8 cellular contexts compared by ENCODE assay signal in genomic region chr5:42950466-42951168, GRCh38.
DNase-seq lines count a peak whose midpoint lies in the region; ATAC-seq and TF ChIP-seq lines count a peak whose summit lies in the region.

No MANE protein-coding gene starts in this region.

- H3K9me3 Mint-ChIP-seq in activated T-helper 1 cell treated with anti-CD3 and anti-CD28 coated beads, Interleukin-12 subunit alpha, Interleukin-12 subunit beta, Interleukin-2, Interleukin-4 antibody, amounts not matched to agents 30 ng/mL and 10 ng/mL and 1 ng/mL, durations not matched to agents 14 hours and 24 hours and 36 hours, result peaks cover 7% of the 10 kb centered on the region

- H3K27me3 Mint-ChIP-seq in activated T-helper 1 cell treated with anti-CD3 and anti-CD28 coated beads, Interleukin-12 subunit alpha, Interleukin-12 subunit beta, Interleukin-2, Interleukin-4 antibody, amounts not matched to agents 30 ng/mL and 10 ng/mL and 1 ng/mL, durations not matched to agents 14 hours and 24 hours and 36 hours (ENCODE audit: insufficient read depth), result peaks cover 8% of the 10 kb centered on the region

- peaks cover 19 to 40% (median 34%) of the 10 kb centered on the region in 10 experiments for H3K4me1 ChIP-seq in BLaER1 treated with 17β-estradiol and CSF1 and Interleukin-3, amounts not matched to agents 10 nM and 100 nM
- peaks cover 2% of the 10 kb centered on the region for H3K4me1 ChIP-seq in foreskin keratinocyte
- no peaks in the 10 kb centered on the region for H3K4me1 ChIP-seq in prostate gland (replicated peaks)
- no peaks in the 10 kb centered on the region for H3K4me1 ChIP-seq in uterus

- peak overlapping the region; percentile 52 to 79 (median 66) for H3K4me3 ChIP-seq in BLaER1 treated with 17β-estradiol and CSF1 and Interleukin-3, amounts not matched to agents 10 nM and 100 nM
- peak overlapping the region; percentile 29 to 39 for H3K4me3 ChIP-seq in prostate gland
- peak overlapping the region; percentile 10 to 49 for H3K4me3 ChIP-seq in uterus

- H3K36me3 Mint-ChIP-seq in activated T-helper 1 cell treated with anti-CD3 and anti-CD28 coated beads, Interleukin-12 subunit alpha, Interleukin-12 subunit beta, Interleukin-2, Interleukin-4 antibody, amounts not matched to agents 30 ng/mL and 10 ng/mL and 1 ng/mL, durations not matched to agents 14 hours and 24 hours and 36 hours (ENCODE audit: low read depth), result peaks cover 9% of the 10 kb centered on the region

- WGBS in prostate gland, result 2% methylated on average over 33 of the region's 36 CpGs

- peaks cover 38 to 87% (median 81%) of the 10 kb centered on the region in 11 experiments for H3K27me3 ChIP-seq in BLaER1 treated with 17β-estradiol and CSF1 and Interleukin-3, amounts not matched to agents 10 nM and 100 nM
- H3K27me3 ChIP-seq in foreskin keratinocyte (no peaks in the 10 kb centered on the region), prostate gland (replicated peaks; ENCODE audit: insufficient read depth) (peaks cover 18% of the 10 kb centered on the region), uterus (peaks cover 13 to 34% of the 10 kb centered on the region in 2 donors)

- H3K9me3 ChIP-seq in BLaER1 treated with 17β-estradiol and CSF1 and Interleukin-3, amounts not matched to agents 10 nM and 100 nM (replicated peaks in 1 of 11), result peaks cover 0 to 18% (median 10%) of the 10 kb centered on the region in 11 experiments; a peak in 11 of 22 replicates
- H3K9me3 ChIP-seq in prostate gland (no peaks in the 10 kb centered on the region), uterus (no peaks in the 10 kb centered on the region)

- H3K4me3 Mint-ChIP-seq in activated T-helper 1 cell treated with anti-CD3 and anti-CD28 coated beads, Interleukin-12 subunit alpha, Interleukin-12 subunit beta, Interleukin-2, Interleukin-4 antibody, amounts not matched to agents 30 ng/mL and 10 ng/mL and 1 ng/mL, durations not matched to agents 14 hours and 24 hours and 36 hours, result peak overlapping the region; percentile 87

- TF ChIP-seq POLR2A in prostate gland (IDR thresholded peaks at IDR 0.05) (peak; percentile 26), uterus (IDR thresholded peaks at IDR 0.05) (no peak)

- DNase-seq in RKO (ENCODE audit: low spot score) (peak; percentile 92), foreskin keratinocyte (peak; percentile 98 to 99), prostate gland (ENCODE audit: low spot score) (peak; percentile 85), uterus (peak; percentile 51 to 76)
- DNase-seq in activated T-helper 1 cell treated with anti-CD3 and anti-CD28 coated beads, Interleukin-12 subunit alpha, Interleukin-12 subunit beta, Interleukin-2, Interleukin-4 antibody, amounts not matched to agents 30 ng/mL and 10 ng/mL and 1 ng/mL, durations not matched to agents 14 hours and 24 hours and 36 hours (ENCODE audit: low spot score), result peak; percentile 60

- peak overlapping the region; percentile 44 to 87 (median 68); a peak in 21 of 22 replicates for H3K9ac ChIP-seq in BLaER1 treated with 17β-estradiol and CSF1 and Interleukin-3, amounts not matched to agents 10 nM and 100 nM

- H3K36me3 ChIP-seq in BLaER1 treated with 17β-estradiol and CSF1 and Interleukin-3, amounts not matched to agents 10 nM and 100 nM, result no peaks in the 10 kb centered on the region; a peak in 1 of 22 replicates
- H3K36me3 ChIP-seq in prostate gland (no peaks in the 10 kb centered on the region), uterus (no peaks in the 10 kb centered on the region)

- no peak for TF ChIP-seq CTCF in foreskin keratinocyte (conservative IDR thresholded peaks at IDR 0.05)
- TF ChIP-seq CTCF in prostate gland (IDR thresholded peaks at IDR 0.05), result peak in 1 of 4 experiments; percentile 10
- TF ChIP-seq CTCF in uterus (IDR thresholded peaks at IDR 0.05), result no peak

- H3K27ac Mint-ChIP-seq in activated T-helper 1 cell treated with anti-CD3 and anti-CD28 coated beads, Interleukin-12 subunit alpha, Interleukin-12 subunit beta, Interleukin-2, Interleukin-4 antibody, amounts not matched to agents 30 ng/mL and 10 ng/mL and 1 ng/mL, durations not matched to agents 14 hours and 24 hours and 36 hours, result peak overlapping the region; percentile 96

- H4K20me1 ChIP-seq in BLaER1 treated with 17β-estradiol and CSF1 and Interleukin-3, amounts not matched to agents 10 nM and 100 nM, result peaks cover 0 to 62% (median 51%) of the 10 kb centered on the region in 11 experiments; a peak in 19 of 22 replicates

- peaks cover 37% of the 10 kb centered on the region for H3K4me1 Mint-ChIP-seq in activated T-helper 1 cell treated with anti-CD3 and anti-CD28 coated beads, Interleukin-12 subunit alpha, Interleukin-12 subunit beta, Interleukin-2, Interleukin-4 antibody, amounts not matched to agents 30 ng/mL and 10 ng/mL and 1 ng/mL, durations not matched to agents 14 hours and 24 hours and 36 hours (ENCODE audit: low read depth)

- peak overlapping the region; percentile 44 to 86 (median 69); a peak in 21 of 22 replicates for H3K27ac ChIP-seq in BLaER1 treated with 17β-estradiol and CSF1 and Interleukin-3, amounts not matched to agents 10 nM and 100 nM
- H3K27ac ChIP-seq in foreskin keratinocyte (peak overlapping the region; percentile 60), prostate gland (peak overlapping the region; percentile 79 to 84), uterus (peak overlapping the region; percentile 74 to 81)

- intact Hi-C loops in activated T-helper 1 cell treated with anti-CD3 and anti-CD28 coated beads, Interleukin-12 subunit alpha, Interleukin-12 subunit beta, Interleukin-2, Interleukin-4 antibody, amounts not matched to agents 30 ng/mL and 10 ng/mL and 1 ng/mL, durations not matched to agents 14 hours and 24 hours and 36 hours (cut with micrococcal nuclease), result loop anchor here (1.0 to 5.0 kb wide), 10 partner anchors 43 to 1080 kb away; partner anchors contain the start of genes ANXA2R, NIM1K, OXCT1 and PAIP1
- intact Hi-C loops in prostate gland (cut with DNase I) (loop anchor here (5.0 kb wide), 1 partner anchor 52 kb away; no protein-coding TSS in a partner anchor), uterus (cut with DNase I; ENCODE audit: low total_unique reads) (no loop called here)

- peak overlapping the region; percentile 87 to 100 (median 96) for H3K4me2 ChIP-seq in BLaER1 treated with 17β-estradiol and CSF1 and Interleukin-3, amounts not matched to agents 10 nM and 100 nM

- ATAC-seq in GM19324 (IDR thresholded peaks at IDR 0.05; ENCODE audit: low FRiP score, unreplicated experiment) (peak; percentile 36), HG03442 (IDR thresholded peaks at IDR 0.05; ENCODE audit: unreplicated experiment) (peak; percentile 37), foreskin keratinocyte (peak; percentile 95)

Comparison
In these comparisons a context has a peak if more than half of its experiments do, and no peak if none do; other contexts are left out.
1. Peak in every context shown above with its lines: DNase-seq, ATAC-seq, H3K4me3 ChIP-seq and H3K27ac ChIP-seq.
2. ATAC-seq: peak in every context shown above with its lines; median percentile 95 in foreskin keratinocyte; 37 in HG03442; 36 in GM19324.